24 cellular contexts compared by ENCODE assay signal in genomic region chr18:12154356-12154755, GRCh38.
"Had no signal": no experiment of that assay in that cellular context is flagged by ENCODE, and none has a peak within 500 bp of the region (broad histone marks: within the 10 kb centered on the region; RNA-seq: fewer than 3 reads in every experiment).

No MANE protein-coding gene starts in this region.

- H3K27ac Mint-ChIP-seq: activated CD8-positive, alpha-beta T cell treated with anti-CD3 and anti-CD28 coated beads for 36 hours; activated T-helper 17 cell treated with anti-CD3 and anti-CD28 coated beads, Interleukin-2, amount 50 U/mL, for 72 hours; natural killer cell treated with Interleukin-12 subunit alpha and Interleukin-12 subunit beta and Interleukin-15 and Interleukin-18, amount 100 ng/mL, for 72 hours; stimulated activated naive B cell treated with anti-CD40 and anti-IgM and Interleukin-4, amounts not matched to agents 10 μg/mL and 1 μg/mL and 100 μg/mL, for 72 hours had no signal

- H3K4me1 Mint-ChIP-seq: activated T-helper 17 cell treated with anti-CD3 and anti-CD28 coated beads, Interleukin-2, amount 50 U/mL, for 72 hours; stimulated activated naive B cell treated with anti-CD40 and anti-IgM and Interleukin-4, amounts not matched to agents 10 μg/mL and 1 μg/mL and 100 μg/mL, for 72 hours had no signal

- H3K4me3 Mint-ChIP-seq: activated CD8-positive, alpha-beta T cell treated with anti-CD3 and anti-CD28 coated beads for 36 hours; activated T-cell treated with anti-CD3 and anti-CD28 coated beads, Interleukin-2, amount 50 U/mL, for 4 hours; activated T-helper 17 cell treated with anti-CD3 and anti-CD28 coated beads, Interleukin-2, amount 50 U/mL, for 72 hours; natural killer cell treated with Interleukin-12 subunit alpha and Interleukin-12 subunit beta and Interleukin-15 and Interleukin-18, amount 100 ng/mL, for 72 hours; stimulated activated naive B cell treated with anti-CD40 and anti-IgM and Interleukin-4, amounts not matched to agents 10 μg/mL and 1 μg/mL and 100 μg/mL, for 72 hours had no signal

- ATAC-seq: activated CD4-positive, CD25-positive, alpha-beta regulatory T cell treated with anti-CD3 and anti-CD28 coated beads, Interleukin-2, amount 50 U/mL, for 24 hours; activated CD8-positive, alpha-beta T cell treated with anti-CD3 and anti-CD28 coated beads for 36 hours; activated T-cell treated with anti-CD3 and anti-CD28 coated beads, Interleukin-2, amount 50 U/mL, for 4 hours; activated T-helper 17 cell treated with anti-CD3 and anti-CD28 coated beads, Interleukin-2, amount 50 U/mL, for 72 hours; gastroesophageal sphincter; natural killer cell treated with Interleukin-12 subunit alpha and Interleukin-12 subunit beta and Interleukin-15 and Interleukin-18, amount 100 ng/mL, for 72 hours; right cardiac atrium; stimulated activated naive B cell treated with anti-CD40 and anti-IgM and Interleukin-4, amounts not matched to agents 10 μg/mL and 1 μg/mL and 100 μg/mL, for 72 hours had no signal

- H3K9me3 Mint-ChIP-seq: activated CD8-positive, alpha-beta T cell treated with anti-CD3 and anti-CD28 coated beads for 36 hours; activated T-cell treated with anti-CD3 and anti-CD28 coated beads, Interleukin-2, amount 50 U/mL, for 4 hours; activated T-helper 17 cell treated with anti-CD3 and anti-CD28 coated beads, Interleukin-2, amount 50 U/mL, for 72 hours; natural killer cell treated with Interleukin-12 subunit alpha and Interleukin-12 subunit beta and Interleukin-15 and Interleukin-18, amount 100 ng/mL, for 72 hours had no signal

- DNase-seq: activated CD4-positive, alpha-beta T cell treated with anti-CD3 and anti-CD28 coated beads, Interleukin-2, amount 50 U/mL, for 1 hour; activated CD8-positive, alpha-beta T cell treated with anti-CD3 and anti-CD28 coated beads for 36 hours; activated gamma-delta T cell treated with Interleukin-2 at 50 U/mL for 16 hours; activated naive CD4-positive, alpha-beta T cell treated with anti-CD3 and anti-CD28 coated beads, Interleukin-2, amount 50 U/mL, for 16 hours; activated T-cell treated with anti-CD3 and anti-CD28 coated beads, Interleukin-2, amount 50 U/mL, for 4 hours; amniotic stem cell; brain microvascular endothelial cell; cortex of kidney; islet precursor cell; left ventricle myocardium inferior; mesendoderm; posterior cingulate gyrus; right cardiac atrium; stimulated activated CD4-positive, alpha-beta T cell treated with anti-CD3 and anti-CD28 coated beads, Interleukin-15, amount 100 ng/mL, for 24 hours; stimulated activated CD4-positive, alpha-beta T cell treated with anti-CD3 and anti-CD28 coated beads, Interleukin-2, amount 100 ng/mL, for 24 hours; stimulated activated naive B cell treated with anti-CD40 and anti-IgM and Interleukin-4, amounts not matched to agents 10 μg/mL and 1 μg/mL and 100 μg/mL, for 72 hours; stomach; thyroid gland; upper lobe of left lung; WERI-Rb-1 had no signal

- H3K36me3 Mint-ChIP-seq: natural killer cell treated with Interleukin-12 subunit alpha and Interleukin-12 subunit beta and Interleukin-15 and Interleukin-18, amount 100 ng/mL, for 72 hours; stimulated activated naive B cell treated with anti-CD40 and anti-IgM and Interleukin-4, amounts not matched to agents 10 μg/mL and 1 μg/mL and 100 μg/mL, for 72 hours had no signal
